1 cellular context compared by ENCODE assay signal in the genomic region with DNA sequence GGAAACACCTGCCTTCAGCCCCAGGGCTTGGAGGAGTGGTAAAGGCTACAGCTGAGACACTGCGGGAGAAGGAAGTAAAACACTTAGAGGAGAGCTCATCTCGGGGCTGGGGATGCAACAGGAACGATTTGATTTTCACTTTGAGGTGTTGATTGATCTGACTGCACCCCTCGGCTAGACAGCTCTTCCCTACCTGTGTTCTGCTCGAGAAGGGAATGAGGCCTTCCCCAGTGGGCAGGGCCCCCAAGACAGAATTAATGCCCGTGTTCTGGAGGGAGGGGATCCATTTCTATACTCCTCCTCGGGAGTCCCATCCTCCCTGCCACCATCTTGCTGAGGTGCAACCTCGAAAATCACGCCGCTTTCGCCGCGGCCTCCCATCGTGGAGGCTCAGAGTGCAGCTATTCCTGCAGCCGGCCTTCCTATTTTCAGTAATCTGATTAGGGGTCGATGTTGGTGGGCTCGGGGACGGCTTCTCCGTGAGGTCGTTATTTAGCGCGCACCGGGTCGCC.
TF ChIP-seq lines count a peak whose summit lies in the region.

No MANE protein-coding gene starts in this region.

TF ChIP-seq in WTC11, 78 proteins besides CTCF, POLR2A, EP300 and RAD21 (continued from another document):
- TF ChIP-seq, protein P1, sequence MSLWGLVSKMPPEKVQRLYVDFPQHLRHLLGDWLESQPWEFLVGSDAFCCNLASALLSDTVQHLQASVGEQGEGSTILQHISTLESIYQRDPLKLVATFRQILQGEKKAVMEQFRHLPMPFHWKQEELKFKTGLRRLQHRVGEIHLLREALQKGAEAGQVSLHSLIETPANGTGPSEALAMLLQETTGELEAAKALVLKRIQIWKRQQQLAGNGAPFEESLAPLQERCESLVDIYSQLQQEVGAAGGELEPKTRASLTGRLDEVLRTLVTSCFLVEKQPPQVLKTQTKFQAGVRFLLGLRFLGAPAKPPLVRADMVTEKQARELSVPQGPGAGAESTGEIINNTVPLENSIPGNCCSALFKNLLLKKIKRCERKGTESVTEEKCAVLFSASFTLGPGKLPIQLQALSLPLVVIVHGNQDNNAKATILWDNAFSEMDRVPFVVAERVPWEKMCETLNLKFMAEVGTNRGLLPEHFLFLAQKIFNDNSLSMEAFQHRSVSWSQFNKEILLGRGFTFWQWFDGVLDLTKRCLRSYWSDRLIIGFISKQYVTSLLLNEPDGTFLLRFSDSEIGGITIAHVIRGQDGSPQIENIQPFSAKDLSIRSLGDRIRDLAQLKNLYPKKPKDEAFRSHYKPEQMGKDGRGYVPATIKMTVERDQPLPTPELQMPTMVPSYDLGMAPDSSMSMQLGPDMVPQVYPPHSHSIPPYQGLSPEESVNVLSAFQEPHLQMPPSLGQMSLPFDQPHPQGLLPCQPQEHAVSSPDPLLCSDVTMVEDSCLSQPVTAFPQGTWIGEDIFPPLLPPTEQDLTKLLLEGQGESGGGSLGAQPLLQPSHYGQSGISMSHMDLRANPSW (CRISPR knock-in tag; conservative IDR thresholded peaks at IDR 0.05; ENCODE audit: low read depth) = no peak
- TF ChIP-seq ZNF416 (CRISPR knock-in tag; IDR thresholded peaks at IDR 0.05) = no peak
- TF ChIP-seq, protein P2, sequence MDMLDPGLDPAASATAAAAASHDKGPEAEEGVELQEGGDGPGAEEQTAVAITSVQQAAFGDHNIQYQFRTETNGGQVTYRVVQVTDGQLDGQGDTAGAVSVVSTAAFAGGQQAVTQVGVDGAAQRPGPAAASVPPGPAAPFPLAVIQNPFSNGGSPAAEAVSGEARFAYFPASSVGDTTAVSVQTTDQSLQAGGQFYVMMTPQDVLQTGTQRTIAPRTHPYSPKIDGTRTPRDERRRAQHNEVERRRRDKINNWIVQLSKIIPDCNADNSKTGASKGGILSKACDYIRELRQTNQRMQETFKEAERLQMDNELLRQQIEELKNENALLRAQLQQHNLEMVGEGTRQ (CRISPR knock-in tag; IDR thresholded peaks at IDR 0.05) = no peak
- TF ChIP-seq JAZF1 (CRISPR knock-in tag; IDR thresholded peaks at IDR 0.05) = no peak
- TF ChIP-seq TEAD1 (CRISPR knock-in tag; IDR thresholded peaks at IDR 0.05) = no peak
